In genomic region chr5:72949481-72949880, GRCh38 we compare ENCODE assay signal across 15 cellular contexts.
"Had no signal": no experiment of that assay in that cellular context is flagged by ENCODE, and none has a peak within 500 bp of the region (broad histone marks: within the 10 kb centered on the region; RNA-seq: fewer than 3 reads in every experiment).

No MANE protein-coding gene starts in this region.

- H3K4me3 ChIP-seq: gastrocnemius medialis, right atrium auricular region had no signal

- H3K27ac ChIP-seq: gastrocnemius medialis, neutrophil, right atrium auricular region, WERI-Rb-1 had no signal

- H3K9me3 ChIP-seq: gastrocnemius medialis, neutrophil, right atrium auricular region had no signal

- H3K27me3 ChIP-seq: gastrocnemius medialis, right atrium auricular region had no signal

- ATAC-seq: activated CD8-positive, alpha-beta T cell treated with anti-CD3 and anti-CD28 coated beads for 36 hours; activated T-cell treated with anti-CD3 and anti-CD28 coated beads, Interleukin-2, amount 50 U/mL, for 72 hours; gastrocnemius medialis; left ventricle myocardium superior; naive thymus-derived CD4-positive, alpha-beta T cell had no signal

- H3K36me3 ChIP-seq: gastrocnemius medialis, neutrophil, right atrium auricular region, WERI-Rb-1 had no signal

- DNase-seq: activated CD4-positive, alpha-beta T cell treated with anti-CD3 and anti-CD28 coated beads for 4 hours; activated CD8-positive, alpha-beta memory T cell treated with anti-CD3 and anti-CD28 coated beads, Interleukin-2, amount 50 U/mL, for 4 hours; activated CD8-positive, alpha-beta T cell treated with anti-CD3 and anti-CD28 coated beads for 36 hours; activated naive CD8-positive, alpha-beta T cell treated with anti-CD3 and anti-CD28 coated beads, Interleukin-2, amount 10 ng/mL, durations not matched to agents 7 days and 5 days; activated T-cell treated with anti-CD3 and anti-CD28 coated beads, Interleukin-2, amount 50 U/mL, for 72 hours; aorta; gastrocnemius medialis; left ventricle myocardium superior; naive thymus-derived CD4-positive, alpha-beta T cell; posterior cingulate gyrus; small intestine; T-helper 1 cell; WERI-Rb-1 had no signal
